19 cellular contexts compared by ENCODE assay signal in genomic region chr14:50759800-50760543, GRCh38.
DNase-seq lines count a peak whose midpoint lies in the region; ATAC-seq and TF ChIP-seq lines count a peak whose summit lies in the region.
"Had no signal": no experiment of that assay in that cellular context is flagged by ENCODE, and none has a peak within 500 bp of the region (broad histone marks: within the 10 kb centered on the region; RNA-seq: fewer than 3 reads in every experiment).

No MANE protein-coding gene starts in this region.

- TF ChIP-seq CTCF in endothelial cell (IDR thresholded peaks at IDR 0.05; ENCODE audit: unreplicated experiment): no peak
- no peak for TF ChIP-seq CTCF in thoracic aorta (IDR thresholded peaks at IDR 0.05)

- no peaks in the 10 kb centered on the region for H3K9me3 ChIP-seq in T-helper 17 cell (ENCODE audit: control insufficient read depth, low read length, poor library complexity, severe bottlenecking)
- no peaks in the 10 kb centered on the region for H3K9me3 ChIP-seq in thoracic aorta
- H3K9me3 ChIP-seq: BE2C had no signal

- no peaks in the 10 kb centered on the region for H3K36me3 ChIP-seq in thoracic aorta

- H3K27me3 Mint-ChIP-seq in T-helper 17 cell: no peaks in the 10 kb centered on the region
- H3K27me3 Mint-ChIP-seq in endothelial cell (ENCODE audit: unreplicated experiment): no peaks in the 10 kb centered on the region
- H3K27me3 Mint-ChIP-seq: CD8-positive, alpha-beta memory T cell had no signal

- DNase-seq in T-helper 17 cell: no peak
- DNase-seq in endothelial cell (ENCODE audit: low spot score): no peak
- no peak for DNase-seq in thoracic aorta (ENCODE audit: low spot score)
- DNase-seq in activated CD4-positive, alpha-beta T cell treated with anti-CD3 and anti-CD28 coated beads for 1 hour: no peak
- no peak for DNase-seq in Kasumi-1 (lab: John Stamatoyannopoulos, UW)
- DNase-seq in kidney tubule cell (ENCODE audit: low spot score): no peak
- DNase-seq: BE2C; CD8-positive, alpha-beta memory T cell; DND-41; GDM1; GOT3; HFFc6; MM.1S; NCI-H1105 treated with DMSO at 0.1 percent for 48 hours; NCI-H1930; NCI-H2171 treated with DMSO at 0.1 percent for 48 hours; NCI-H510A; SHP77 treated with DMSO at 0.1 percent for 48 hours had no signal

- H3K4me1 ChIP-seq in thoracic aorta (ENCODE audit: control insufficient read depth in 1 of 2, low read depth in 2 of 2): peaks cover 10 to 48% of the 10 kb centered on the region in 2 donors
- H3K4me1 ChIP-seq: BE2C had no signal

- no peaks in the 10 kb centered on the region for H3K27me3 ChIP-seq in thoracic aorta (replicated peaks; ENCODE audit: insufficient read depth)
- H3K27me3 ChIP-seq: BE2C had no signal

- H3K36me3 Mint-ChIP-seq in T-helper 17 cell (ENCODE audit: low read depth) (peaks cover 14% of the 10 kb centered on the region), endothelial cell (ENCODE audit: low read depth, unreplicated experiment) (peaks cover 35% of the 10 kb centered on the region)

- H3K27ac ChIP-seq in thoracic aorta: peak overlapping the region; percentile 52 to 58

- H3K4me1 Mint-ChIP-seq in T-helper 17 cell: no peaks in the 10 kb centered on the region
- no peaks in the 10 kb centered on the region for H3K4me1 Mint-ChIP-seq in endothelial cell (ENCODE audit: unreplicated experiment)
- H3K4me1 Mint-ChIP-seq: CD8-positive, alpha-beta memory T cell had no signal

- H3K4me3 Mint-ChIP-seq in T-helper 17 cell (no peak overlapping the region), endothelial cell (ENCODE audit: unreplicated experiment) (peak overlapping the region; percentile 34)
- H3K4me3 Mint-ChIP-seq: CD8-positive, alpha-beta memory T cell; HFFc6 had no signal

- H3K27ac Mint-ChIP-seq in T-helper 17 cell (peak overlapping the region; percentile 87), endothelial cell (ENCODE audit: unreplicated experiment) (no peak overlapping the region)

- peak; percentile 57 for ATAC-seq in HG02870 (IDR thresholded peaks at IDR 0.05; ENCODE audit: unreplicated experiment)
- no peak for ATAC-seq in T-helper 17 cell
- no peak for ATAC-seq in thoracic aorta (ENCODE audit: insufficient number of reproducible peaks, low FRiP score, low read depth)

- no peak overlapping the region for H3K4me3 ChIP-seq in thoracic aorta

- H3K9me3 Mint-ChIP-seq in endothelial cell (ENCODE audit: unreplicated experiment): no peaks in the 10 kb centered on the region
- H3K9me3 Mint-ChIP-seq: CD8-positive, alpha-beta memory T cell; HFFc6 had no signal
